ENCODE assay signal across 1 cellular context in the genomic region with DNA sequence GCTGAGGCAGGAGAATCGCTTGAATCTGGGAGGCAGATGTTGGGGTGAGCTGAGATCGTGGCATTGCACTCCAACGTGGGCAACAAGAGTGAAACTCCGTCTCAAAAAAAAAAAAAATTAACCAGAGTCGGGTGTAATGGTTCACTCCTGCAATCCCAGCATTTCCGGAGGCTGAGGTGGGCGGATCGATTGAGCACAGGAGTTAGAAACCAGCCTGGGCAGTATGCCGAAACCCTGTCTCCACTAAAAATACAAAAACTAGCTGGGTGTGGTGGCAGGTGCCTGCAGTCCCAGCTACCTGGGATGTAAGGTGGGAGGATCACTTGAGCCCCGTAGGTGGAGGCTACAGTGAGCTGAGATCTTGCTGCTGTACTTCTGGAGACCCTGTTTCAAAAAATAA.
TF ChIP-seq lines count a peak whose summit lies in the region.

No MANE protein-coding gene starts in this region.

TF ChIP-seq in endothelial cell of umbilical vein, 7 proteins besides CTCF, POLR2A, EP300 and RAD21:
- TF ChIP-seq EZH2 (IDR thresholded peaks at IDR 0.05; ENCODE audit: borderline replicate concordance, low read depth, low read length, severe bottlenecking): no peak
- TF ChIP-seq MYC (IDR thresholded peaks at IDR 0.05; ENCODE audit: low read depth, low read length): no peak
- TF ChIP-seq, protein P1, sequence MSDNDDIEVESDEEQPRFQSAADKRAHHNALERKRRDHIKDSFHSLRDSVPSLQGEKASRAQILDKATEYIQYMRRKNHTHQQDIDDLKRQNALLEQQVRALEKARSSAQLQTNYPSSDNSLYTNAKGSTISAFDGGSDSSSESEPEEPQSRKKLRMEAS (IDR thresholded peaks at IDR 0.05; ENCODE audit: insufficient read depth, insufficient read length): no peak
- no peak for TF ChIP-seq JUN (IDR thresholded peaks at IDR 0.05; ENCODE audit: borderline replicate concordance, insufficient read depth, insufficient read length, low read depth)
- no peak for TF ChIP-seq FOS (IDR thresholded peaks at IDR 0.05; ENCODE audit: borderline replicate concordance, insufficient read depth, low read length)
- no peak for TF ChIP-seq GATA2 (IDR thresholded peaks at IDR 0.05; ENCODE audit: insufficient read depth, insufficient read length, low read depth, low read length)
